1 cellular context compared by ENCODE assay signal in the genomic region with DNA sequence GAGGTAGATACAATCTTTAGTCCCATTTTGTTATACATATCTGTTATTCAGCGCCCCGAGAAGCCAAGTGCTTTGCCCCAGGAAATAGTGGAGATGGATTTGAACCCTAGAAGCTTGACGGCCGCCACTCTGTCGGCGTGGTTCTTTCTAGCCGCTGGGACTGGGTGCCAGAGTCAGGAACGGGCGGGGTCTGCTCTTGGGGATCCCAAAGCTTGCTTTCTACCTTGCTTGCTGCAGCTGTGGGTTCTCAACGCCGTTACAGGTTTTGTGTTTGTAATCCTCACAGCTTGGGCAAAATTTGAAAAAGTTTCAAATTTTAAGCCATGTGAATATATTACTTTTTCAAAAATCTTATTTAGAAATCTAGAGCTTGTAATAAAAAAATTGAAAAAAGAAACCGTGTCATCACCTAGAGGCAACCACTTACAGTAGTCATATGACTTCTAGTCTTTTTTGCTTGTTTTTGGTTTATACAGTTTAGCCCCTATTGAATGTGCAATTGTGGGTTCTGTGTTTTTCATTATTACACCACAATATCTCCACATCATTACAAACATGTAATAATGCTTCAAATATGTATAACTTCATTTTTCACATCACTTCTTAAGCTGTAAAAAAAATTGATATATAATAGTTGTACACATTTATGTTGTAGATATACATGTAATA.
TF ChIP-seq lines count a peak whose summit lies in the region.

No MANE protein-coding gene starts in this region.

TF ChIP-seq in HepG2, 621 proteins besides CTCF, POLR2A, EP300 and RAD21 (continued from another document and continues in another):
- TF ChIP-seq, protein P1, sequence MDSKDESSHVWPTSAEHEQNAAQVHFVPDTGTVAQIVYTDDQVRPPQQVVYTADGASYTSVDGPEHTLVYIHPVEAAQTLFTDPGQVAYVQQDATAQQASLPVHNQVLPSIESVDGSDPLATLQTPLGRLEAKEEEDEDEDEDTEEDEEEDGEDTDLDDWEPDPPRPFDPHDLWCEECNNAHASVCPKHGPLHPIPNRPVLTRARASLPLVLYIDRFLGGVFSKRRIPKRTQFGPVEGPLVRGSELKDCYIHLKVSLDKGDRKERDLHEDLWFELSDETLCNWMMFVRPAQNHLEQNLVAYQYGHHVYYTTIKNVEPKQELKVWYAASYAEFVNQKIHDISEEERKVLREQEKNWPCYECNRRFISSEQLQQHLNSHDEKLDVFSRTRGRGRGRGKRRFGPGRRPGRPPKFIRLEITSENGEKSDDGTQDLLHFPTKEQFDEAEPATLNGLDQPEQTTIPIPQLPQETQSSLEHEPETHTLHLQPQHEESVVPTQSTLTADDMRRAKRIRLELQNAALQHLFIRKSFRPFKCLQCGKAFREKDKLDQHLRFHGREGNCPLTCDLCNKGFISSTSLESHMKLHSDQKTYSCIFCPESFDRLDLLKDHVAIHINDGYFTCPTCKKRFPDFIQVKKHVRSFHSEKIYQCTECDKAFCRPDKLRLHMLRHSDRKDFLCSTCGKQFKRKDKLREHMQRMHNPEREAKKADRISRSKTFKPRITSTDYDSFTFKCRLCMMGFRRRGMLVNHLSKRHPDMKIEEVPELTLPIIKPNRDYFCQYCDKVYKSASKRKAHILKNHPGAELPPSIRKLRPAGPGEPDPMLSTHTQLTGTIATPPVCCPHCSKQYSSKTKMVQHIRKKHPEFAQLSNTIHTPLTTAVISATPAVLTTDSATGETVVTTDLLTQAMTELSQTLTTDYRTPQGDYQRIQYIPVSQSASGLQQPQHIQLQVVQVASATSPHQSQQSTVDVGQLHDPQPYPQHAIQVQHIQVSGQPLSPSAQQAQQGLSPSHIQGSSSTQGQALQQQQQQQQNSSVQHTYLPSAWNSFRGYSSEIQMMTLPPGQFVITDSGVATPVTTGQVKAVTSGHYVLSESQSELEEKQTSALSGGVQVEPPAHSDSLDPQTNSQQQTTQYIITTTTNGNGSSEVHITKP (CRISPR knock-in tag; IDR thresholded peaks at IDR 0.05; ENCODE audit: low read depth): no peak
- no peak for TF ChIP-seq HNRNPL (IDR thresholded peaks at IDR 0.05; ENCODE audit: low read depth, low read length)
- TF ChIP-seq MXI1 (IDR thresholded peaks at IDR 0.05; ENCODE audit: borderline replicate concordance, low read depth, low read length): no peak
- TF ChIP-seq, protein P2, sequence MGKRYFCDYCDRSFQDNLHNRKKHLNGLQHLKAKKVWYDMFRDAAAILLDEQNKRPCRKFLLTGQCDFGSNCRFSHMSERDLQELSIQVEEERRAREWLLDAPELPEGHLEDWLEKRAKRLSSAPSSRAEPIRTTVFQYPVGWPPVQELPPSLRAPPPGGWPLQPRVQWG (CRISPR knock-in tag; IDR thresholded peaks at IDR 0.05; ENCODE audit: borderline replicate concordance, low read depth): no peak
- TF ChIP-seq ELF1 (CRISPR knock-in tag; IDR thresholded peaks at IDR 0.05): no peak
- no peak for TF ChIP-seq PLRG1 (conservative IDR thresholded peaks at IDR 0.05)
- peak; percentile 75; the same call in 1 of the 2 replicates for TF ChIP-seq ZNF383 (CRISPR knock-in tag; IDR thresholded peaks at IDR 0.05; ENCODE audit: borderline replicate concordance)
- no peak for TF ChIP-seq ZSCAN9 (CRISPR knock-in tag; IDR thresholded peaks at IDR 0.05; ENCODE audit: borderline replicate concordance)
- no peak for TF ChIP-seq PHF21A (CRISPR knock-in tag; IDR thresholded peaks at IDR 0.05)
- no peak for TF ChIP-seq ARNTL (CRISPR knock-in tag; IDR thresholded peaks at IDR 0.05)
- TF ChIP-seq, protein P3, sequence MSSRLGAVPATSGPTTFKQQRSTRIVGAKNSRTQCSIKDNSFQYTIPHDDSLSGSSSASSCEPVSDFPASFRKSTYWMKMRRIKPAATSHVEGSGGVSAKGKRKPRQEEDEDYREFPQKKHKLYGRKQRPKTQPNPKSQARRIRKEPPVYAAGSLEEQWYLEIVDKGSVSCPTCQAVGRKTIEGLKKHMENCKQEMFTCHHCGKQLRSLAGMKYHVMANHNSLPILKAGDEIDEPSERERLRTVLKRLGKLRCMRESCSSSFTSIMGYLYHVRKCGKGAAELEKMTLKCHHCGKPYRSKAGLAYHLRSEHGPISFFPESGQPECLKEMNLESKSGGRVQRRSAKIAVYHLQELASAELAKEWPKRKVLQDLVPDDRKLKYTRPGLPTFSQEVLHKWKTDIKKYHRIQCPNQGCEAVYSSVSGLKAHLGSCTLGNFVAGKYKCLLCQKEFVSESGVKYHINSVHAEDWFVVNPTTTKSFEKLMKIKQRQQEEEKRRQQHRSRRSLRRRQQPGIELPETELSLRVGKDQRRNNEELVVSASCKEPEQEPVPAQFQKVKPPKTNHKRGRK (CRISPR knock-in tag; IDR thresholded peaks at IDR 0.05): no peak
- TF ChIP-seq, protein P4, sequence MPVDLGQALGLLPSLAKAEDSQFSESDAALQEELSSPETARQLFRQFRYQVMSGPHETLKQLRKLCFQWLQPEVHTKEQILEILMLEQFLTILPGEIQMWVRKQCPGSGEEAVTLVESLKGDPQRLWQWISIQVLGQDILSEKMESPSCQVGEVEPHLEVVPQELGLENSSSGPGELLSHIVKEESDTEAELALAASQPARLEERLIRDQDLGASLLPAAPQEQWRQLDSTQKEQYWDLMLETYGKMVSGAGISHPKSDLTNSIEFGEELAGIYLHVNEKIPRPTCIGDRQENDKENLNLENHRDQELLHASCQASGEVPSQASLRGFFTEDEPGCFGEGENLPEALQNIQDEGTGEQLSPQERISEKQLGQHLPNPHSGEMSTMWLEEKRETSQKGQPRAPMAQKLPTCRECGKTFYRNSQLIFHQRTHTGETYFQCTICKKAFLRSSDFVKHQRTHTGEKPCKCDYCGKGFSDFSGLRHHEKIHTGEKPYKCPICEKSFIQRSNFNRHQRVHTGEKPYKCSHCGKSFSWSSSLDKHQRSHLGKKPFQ (CRISPR knock-in tag; IDR thresholded peaks at IDR 0.05; ENCODE audit: insufficient replicate concordance): no peak
- TF ChIP-seq, protein P5, sequence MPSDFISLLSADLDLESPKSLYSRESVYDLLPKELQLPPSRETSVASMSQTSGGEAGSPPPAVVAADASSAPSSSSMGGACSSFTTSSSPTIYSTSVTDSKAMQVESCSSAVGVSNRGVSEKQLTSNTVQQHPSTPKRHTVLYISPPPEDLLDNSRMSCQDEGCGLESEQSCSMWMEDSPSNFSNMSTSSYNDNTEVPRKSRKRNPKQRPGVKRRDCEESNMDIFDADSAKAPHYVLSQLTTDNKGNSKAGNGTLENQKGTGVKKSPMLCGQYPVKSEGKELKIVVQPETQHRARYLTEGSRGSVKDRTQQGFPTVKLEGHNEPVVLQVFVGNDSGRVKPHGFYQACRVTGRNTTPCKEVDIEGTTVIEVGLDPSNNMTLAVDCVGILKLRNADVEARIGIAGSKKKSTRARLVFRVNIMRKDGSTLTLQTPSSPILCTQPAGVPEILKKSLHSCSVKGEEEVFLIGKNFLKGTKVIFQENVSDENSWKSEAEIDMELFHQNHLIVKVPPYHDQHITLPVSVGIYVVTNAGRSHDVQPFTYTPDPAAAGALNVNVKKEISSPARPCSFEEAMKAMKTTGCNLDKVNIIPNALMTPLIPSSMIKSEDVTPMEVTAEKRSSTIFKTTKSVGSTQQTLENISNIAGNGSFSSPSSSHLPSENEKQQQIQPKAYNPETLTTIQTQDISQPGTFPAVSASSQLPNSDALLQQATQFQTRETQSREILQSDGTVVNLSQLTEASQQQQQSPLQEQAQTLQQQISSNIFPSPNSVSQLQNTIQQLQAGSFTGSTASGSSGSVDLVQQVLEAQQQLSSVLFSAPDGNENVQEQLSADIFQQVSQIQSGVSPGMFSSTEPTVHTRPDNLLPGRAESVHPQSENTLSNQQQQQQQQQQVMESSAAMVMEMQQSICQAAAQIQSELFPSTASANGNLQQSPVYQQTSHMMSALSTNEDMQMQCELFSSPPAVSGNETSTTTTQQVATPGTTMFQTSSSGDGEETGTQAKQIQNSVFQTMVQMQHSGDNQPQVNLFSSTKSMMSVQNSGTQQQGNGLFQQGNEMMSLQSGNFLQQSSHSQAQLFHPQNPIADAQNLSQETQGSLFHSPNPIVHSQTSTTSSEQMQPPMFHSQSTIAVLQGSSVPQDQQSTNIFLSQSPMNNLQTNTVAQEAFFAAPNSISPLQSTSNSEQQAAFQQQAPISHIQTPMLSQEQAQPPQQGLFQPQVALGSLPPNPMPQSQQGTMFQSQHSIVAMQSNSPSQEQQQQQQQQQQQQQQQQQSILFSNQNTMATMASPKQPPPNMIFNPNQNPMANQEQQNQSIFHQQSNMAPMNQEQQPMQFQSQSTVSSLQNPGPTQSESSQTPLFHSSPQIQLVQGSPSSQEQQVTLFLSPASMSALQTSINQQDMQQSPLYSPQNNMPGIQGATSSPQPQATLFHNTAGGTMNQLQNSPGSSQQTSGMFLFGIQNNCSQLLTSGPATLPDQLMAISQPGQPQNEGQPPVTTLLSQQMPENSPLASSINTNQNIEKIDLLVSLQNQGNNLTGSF (CRISPR knock-in tag; IDR thresholded peaks at IDR 0.05): peak; percentile 29; the same call in 1 of the 2 replicates
- TF ChIP-seq ZNF510 (CRISPR knock-in tag; IDR thresholded peaks at IDR 0.05; ENCODE audit: low read depth): no peak
- no peak for TF ChIP-seq TMF1 (CRISPR knock-in tag; IDR thresholded peaks at IDR 0.05; ENCODE audit: low read depth)
- no peak for TF ChIP-seq IRF2 (CRISPR knock-in tag; IDR thresholded peaks at IDR 0.05)
- no peak for TF ChIP-seq ZNF629 (CRISPR knock-in tag; conservative IDR thresholded peaks at IDR 0.05)
- no peak for TF ChIP-seq PHF8 (CRISPR knock-in tag; IDR thresholded peaks at IDR 0.05)
- TF ChIP-seq, protein P6, sequence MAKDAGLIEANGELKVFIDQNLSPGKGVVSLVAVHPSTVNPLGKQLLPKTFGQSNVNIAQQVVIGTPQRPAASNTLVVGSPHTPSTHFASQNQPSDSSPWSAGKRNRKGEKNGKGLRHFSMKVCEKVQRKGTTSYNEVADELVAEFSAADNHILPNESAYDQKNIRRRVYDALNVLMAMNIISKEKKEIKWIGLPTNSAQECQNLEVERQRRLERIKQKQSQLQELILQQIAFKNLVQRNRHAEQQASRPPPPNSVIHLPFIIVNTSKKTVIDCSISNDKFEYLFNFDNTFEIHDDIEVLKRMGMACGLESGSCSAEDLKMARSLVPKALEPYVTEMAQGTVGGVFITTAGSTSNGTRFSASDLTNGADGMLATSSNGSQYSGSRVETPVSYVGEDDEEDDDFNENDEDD (CRISPR knock-in tag; IDR thresholded peaks at IDR 0.05; ENCODE audit: borderline replicate concordance): no peak
- no peak for TF ChIP-seq MIER2 (CRISPR knock-in tag; IDR thresholded peaks at IDR 0.05)
- TF ChIP-seq, protein P7, sequence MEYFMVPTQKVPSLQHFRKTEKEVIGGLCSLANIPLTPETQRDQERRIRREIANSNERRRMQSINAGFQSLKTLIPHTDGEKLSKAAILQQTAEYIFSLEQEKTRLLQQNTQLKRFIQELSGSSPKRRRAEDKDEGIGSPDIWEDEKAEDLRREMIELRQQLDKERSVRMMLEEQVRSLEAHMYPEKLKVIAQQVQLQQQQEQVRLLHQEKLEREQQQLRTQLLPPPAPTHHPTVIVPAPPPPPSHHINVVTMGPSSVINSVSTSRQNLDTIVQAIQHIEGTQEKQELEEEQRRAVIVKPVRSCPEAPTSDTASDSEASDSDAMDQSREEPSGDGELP (IDR thresholded peaks at IDR 0.05; ENCODE audit: borderline replicate concordance, low read depth): peak; percentile 6; the same call in 1 of the 2 replicates
- TF ChIP-seq KAT7 (CRISPR knock-in tag; IDR thresholded peaks at IDR 0.05; ENCODE audit: borderline replicate concordance): no peak
- TF ChIP-seq ZNF782 (CRISPR knock-in tag; IDR thresholded peaks at IDR 0.05; ENCODE audit: borderline replicate concordance): no peak
- TF ChIP-seq, protein P8, sequence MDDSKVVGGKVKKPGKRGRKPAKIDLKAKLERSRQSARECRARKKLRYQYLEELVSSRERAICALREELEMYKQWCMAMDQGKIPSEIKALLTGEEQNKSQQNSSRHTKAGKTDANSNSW (CRISPR knock-in tag; IDR thresholded peaks at IDR 0.05; ENCODE audit: borderline replicate concordance): no peak
- TF ChIP-seq MED13 (CRISPR knock-in tag; IDR thresholded peaks at IDR 0.05): no peak
- TF ChIP-seq, protein P9, sequence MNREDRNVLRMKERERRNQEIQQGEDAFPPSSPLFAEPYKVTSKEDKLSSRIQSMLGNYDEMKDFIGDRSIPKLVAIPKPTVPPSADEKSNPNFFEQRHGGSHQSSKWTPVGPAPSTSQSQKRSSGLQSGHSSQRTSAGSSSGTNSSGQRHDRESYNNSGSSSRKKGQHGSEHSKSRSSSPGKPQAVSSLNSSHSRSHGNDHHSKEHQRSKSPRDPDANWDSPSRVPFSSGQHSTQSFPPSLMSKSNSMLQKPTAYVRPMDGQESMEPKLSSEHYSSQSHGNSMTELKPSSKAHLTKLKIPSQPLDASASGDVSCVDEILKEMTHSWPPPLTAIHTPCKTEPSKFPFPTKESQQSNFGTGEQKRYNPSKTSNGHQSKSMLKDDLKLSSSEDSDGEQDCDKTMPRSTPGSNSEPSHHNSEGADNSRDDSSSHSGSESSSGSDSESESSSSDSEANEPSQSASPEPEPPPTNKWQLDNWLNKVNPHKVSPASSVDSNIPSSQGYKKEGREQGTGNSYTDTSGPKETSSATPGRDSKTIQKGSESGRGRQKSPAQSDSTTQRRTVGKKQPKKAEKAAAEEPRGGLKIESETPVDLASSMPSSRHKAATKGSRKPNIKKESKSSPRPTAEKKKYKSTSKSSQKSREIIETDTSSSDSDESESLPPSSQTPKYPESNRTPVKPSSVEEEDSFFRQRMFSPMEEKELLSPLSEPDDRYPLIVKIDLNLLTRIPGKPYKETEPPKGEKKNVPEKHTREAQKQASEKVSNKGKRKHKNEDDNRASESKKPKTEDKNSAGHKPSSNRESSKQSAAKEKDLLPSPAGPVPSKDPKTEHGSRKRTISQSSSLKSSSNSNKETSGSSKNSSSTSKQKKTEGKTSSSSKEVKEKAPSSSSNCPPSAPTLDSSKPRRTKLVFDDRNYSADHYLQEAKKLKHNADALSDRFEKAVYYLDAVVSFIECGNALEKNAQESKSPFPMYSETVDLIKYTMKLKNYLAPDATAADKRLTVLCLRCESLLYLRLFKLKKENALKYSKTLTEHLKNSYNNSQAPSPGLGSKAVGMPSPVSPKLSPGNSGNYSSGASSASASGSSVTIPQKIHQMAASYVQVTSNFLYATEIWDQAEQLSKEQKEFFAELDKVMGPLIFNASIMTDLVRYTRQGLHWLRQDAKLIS (CRISPR knock-in tag; IDR thresholded peaks at IDR 0.05): no peak
- no peak for TF ChIP-seq RFX1 (IDR thresholded peaks at IDR 0.05)
- TF ChIP-seq SOX13 (IDR thresholded peaks at IDR 0.05): no peak
- TF ChIP-seq SOX13 (CRISPR knock-in tag; conservative IDR thresholded peaks at IDR 0.05 in 1 of 2, IDR thresholded peaks at IDR 0.05 in 1 of 2): no peak
- TF ChIP-seq ZNF367 (CRISPR knock-in tag; IDR thresholded peaks at IDR 0.05; ENCODE audit: borderline replicate concordance): 0 out of 2 replicates have a peak, but pooled peaks have one; percentile 83
- no peak for TF ChIP-seq NR1H2 (CRISPR knock-in tag; IDR thresholded peaks at IDR 0.05; ENCODE audit: borderline replicate concordance, low read depth)
- TF ChIP-seq MATR3 (CRISPR knock-in tag; IDR thresholded peaks at IDR 0.05): no peak
- peak; percentile 9 for TF ChIP-seq ZEB1 (IDR thresholded peaks at IDR 0.05; ENCODE audit: insufficient replicate concordance, low read depth)
- no peak for TF ChIP-seq TAF1 (CRISPR knock-in tag; IDR thresholded peaks at IDR 0.05)
- no peak for TF ChIP-seq STAG1 (CRISPR knock-in tag; IDR thresholded peaks at IDR 0.05)
- TF ChIP-seq, protein P10, sequence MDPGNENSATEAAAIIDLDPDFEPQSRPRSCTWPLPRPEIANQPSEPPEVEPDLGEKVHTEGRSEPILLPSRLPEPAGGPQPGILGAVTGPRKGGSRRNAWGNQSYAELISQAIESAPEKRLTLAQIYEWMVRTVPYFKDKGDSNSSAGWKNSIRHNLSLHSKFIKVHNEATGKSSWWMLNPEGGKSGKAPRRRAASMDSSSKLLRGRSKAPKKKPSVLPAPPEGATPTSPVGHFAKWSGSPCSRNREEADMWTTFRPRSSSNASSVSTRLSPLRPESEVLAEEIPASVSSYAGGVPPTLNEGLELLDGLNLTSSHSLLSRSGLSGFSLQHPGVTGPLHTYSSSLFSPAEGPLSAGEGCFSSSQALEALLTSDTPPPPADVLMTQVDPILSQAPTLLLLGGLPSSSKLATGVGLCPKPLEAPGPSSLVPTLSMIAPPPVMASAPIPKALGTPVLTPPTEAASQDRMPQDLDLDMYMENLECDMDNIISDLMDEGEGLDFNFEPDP (CRISPR knock-in tag; conservative IDR thresholded peaks at IDR 0.05): no peak
